11 cellular contexts compared by ENCODE assay signal in genomic region chr11:58442136-58442535, GRCh38. TPM values are rescaled to one million over a fixed set of nuclear protein-coding genes. Genes with fewer than 3 reads are reported as not detected.
"Had no signal": no experiment of that assay in that cellular context is flagged by ENCODE, and none has a peak within 500 bp of the region (broad histone marks: within the 10 kb centered on the region; RNA-seq: fewer than 3 reads in every experiment).

OR5B12 (minus strand) TSS chr11:58442236; CDS start chr11:58440151, 2,085 bp downstream.

- H3K4me3 ChIP-seq: GM23248, GM23338, HAP-1 had no signal

- H3K4me1 ChIP-seq: HAP-1 had no signal

- ATAC-seq: GM23338, HCT116 had no signal

- DNase-seq: GM23248, GOT3, H7, H9, HCEC 1CT, HFFc6 had no signal

- H3K27ac ChIP-seq: GM23248 had no signal

- H3K36me3 ChIP-seq: HAP-1 had no signal

- H3K9me3 ChIP-seq: HAP-1 had no signal

RNA-seq across cellular contexts. Expression of gene OR5B12, which starts in this region (rescaled TPM):
- total RNA-seq: GM23248, GM23338, H1, H4, H7, H9, HFFc6 had no signal
